18 cellular contexts compared by ENCODE assay signal in the genomic region with DNA sequence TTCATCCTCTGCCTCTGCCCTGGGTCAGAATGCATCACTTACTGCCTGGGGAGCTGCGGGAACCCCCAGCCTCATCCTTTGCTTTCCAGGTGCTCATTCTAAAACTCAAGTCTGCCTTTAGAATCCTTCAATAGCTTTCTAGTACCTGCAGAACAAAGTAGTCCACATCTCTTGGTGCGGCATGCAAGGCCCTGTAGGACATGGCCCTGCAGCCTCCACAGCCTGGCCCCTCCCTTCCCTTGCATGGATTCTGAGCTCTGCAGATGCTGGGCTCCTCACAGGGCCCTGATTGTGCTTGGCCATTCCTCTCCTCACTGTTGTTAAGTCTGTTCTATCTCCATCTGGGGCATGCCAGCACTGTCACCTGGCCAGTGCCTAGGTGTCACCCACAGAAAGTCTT.
DNase-seq lines count a peak whose midpoint lies in the region; ATAC-seq, FAIRE-seq and TF ChIP-seq lines count a peak whose summit lies in the region.
"Had no signal": no experiment of that assay in that cellular context is flagged by ENCODE, and none has a peak within 500 bp of the region (broad histone marks: within the 10 kb centered on the region; RNA-seq: fewer than 3 reads in every experiment).

No MANE protein-coding gene starts in this region.

- H3K79me2 ChIP-seq in GM23338 (replicated peaks; ENCODE audit: insufficient read depth) (peaks cover 83% of the 10 kb centered on the region), H1 (ENCODE audit: control insufficient read depth in 1 of 2, insufficient read depth in 2 of 2, low read length in 2 of 2) (peaks cover 4 to 51% of the 10 kb centered on the region in 2 experiments; a peak in 3 of 4 replicates)

- POLR2A ChIA-PET in H1 (lab: Charles Lee; ENCODE audit: partially characterized antibody), result interaction anchor here (0.5 kb wide), 1 partner anchor 8 kb away, joined by 3 read pairs; no protein-coding TSS in a partner anchor

- H3K4me1 Mint-ChIP-seq in GM23338, result peaks cover 37% of the 10 kb centered on the region
- no peaks in the 10 kb centered on the region for H3K4me1 Mint-ChIP-seq in immature natural killer cell
- H3K4me1 Mint-ChIP-seq: B cell; CD4-positive, alpha-beta memory T cell had no signal

- no peak overlapping the region; the same call in 1 of the 2 replicates for H2BK5ac ChIP-seq in H1 (ENCODE audit: low read depth, low read length)
- H2BK5ac ChIP-seq in neuronal stem cell (ENCODE audit: low read length), result no peak overlapping the region

- no peak overlapping the region for H3K4me3 ChIP-seq in GM23338
- H3K4me3 ChIP-seq in H1 (ENCODE audit: extremely low read depth in 1 of 4, insufficient read depth in 2 of 4, low read depth in 3 of 4, low read length in 4 of 4), result no peak overlapping the region
- no peak overlapping the region for H3K4me3 ChIP-seq in neuronal stem cell (ENCODE audit: low read length in 2 of 2)
- H3K4me3 ChIP-seq in lower leg skin (ENCODE audit: low read depth, poor library complexity, severe bottlenecking), result no peak overlapping the region
- H3K4me3 ChIP-seq: BLaER1 treated with 17β-estradiol and CSF1 and Interleukin-3, amounts not matched to agents 10 nM and 100 nM had no signal

- TF ChIP-seq CTCF in GM23338 (conservative IDR thresholded peaks at IDR 0.05; ENCODE audit: low read depth in 2 of 2) (no peak), H1 (IDR thresholded peaks at IDR 0.05; ENCODE audit: control extremely low read depth in 1 of 3, insufficient read depth in 1 of 3, low read depth in 1 of 3, low read length in 3 of 3) (no peak), lower leg skin (IDR thresholded peaks at IDR 0.05) (no peak)

- H4K91ac ChIP-seq in H1 (replicated peaks; ENCODE audit: insufficient read length, low read length), result no peak overlapping the region
- H4K91ac ChIP-seq in neuronal stem cell (ENCODE audit: low read depth, low read length, poor library complexity), result no peak overlapping the region

- H3K36me3 Mint-ChIP-seq in GM23338 (ENCODE audit: low read depth) (peaks cover 16% of the 10 kb centered on the region), immature natural killer cell (no peaks in the 10 kb centered on the region)
- H3K36me3 Mint-ChIP-seq: CD4-positive, alpha-beta memory T cell had no signal

- intact Hi-C loops in lower leg skin (cut with DNase I; ENCODE audit: low total_unique reads), result no loop called here

- H2BK12ac ChIP-seq in H1 (ENCODE audit: low read depth, low read length) (no peak overlapping the region), neuronal stem cell (ENCODE audit: low read length) (no peak overlapping the region)

- no peak for TF ChIP-seq EP300 in H1 (IDR thresholded peaks at IDR 0.05; ENCODE audit: borderline replicate concordance in 1 of 2, low read depth in 2 of 2, low read length in 2 of 2)

- H3F3A ChIP-seq in GM23338 (replicated peaks; ENCODE audit: low read depth), result no peaks in the 10 kb centered on the region

- H3K4me2 ChIP-seq in GM23338, result no peak overlapping the region
- H3K4me2 ChIP-seq in H1 (ENCODE audit: insufficient read depth in 1 of 2, low read depth in 2 of 2, low read length in 2 of 2), result no peak overlapping the region
- no peak overlapping the region for H3K4me2 ChIP-seq in neuronal stem cell (ENCODE audit: insufficient read depth, low read length, poor library complexity, severe bottlenecking)
- H3K4me2 ChIP-seq: BLaER1 treated with 17β-estradiol and CSF1 and Interleukin-3, amounts not matched to agents 10 nM and 100 nM had no signal

- 84% methylated on average over 2 of the region's 2 CpGs; no CpG with 5 or more reads in 1 of the 2 experiments for WGBS in H1 (ENCODE audit: extremely low coverage in 1 of 2, insufficient coverage in 1 of 2, insufficient read length in 1 of 2, insufficient replicate concordance in 2 of 2, low coverage in 1 of 2, low lambda C conversion rate in 2 of 2, missing lambda C conversion rate in 1 of 2), 2 experiments
- WGBS in neuronal stem cell (ENCODE audit: extremely low coverage in 2 of 2, insufficient read length in 2 of 2, insufficient replicate concordance in 1 of 2), 2 donors, result no CpG with 5 or more reads among the region's 2 CpGs
- WGBS in lower leg skin, 2 donors, result 95 to 97% methylated on average over 2 of the region's 2 CpGs

- H2AFZ ChIP-seq in GM23338, result no peak overlapping the region
- no peak overlapping the region for H2AFZ ChIP-seq in H1 (ENCODE audit: low read length)
- no peak overlapping the region for H2AFZ ChIP-seq in neuronal stem cell (ENCODE audit: low read length)

- H3K27me3 Mint-ChIP-seq in GM23338 (ENCODE audit: insufficient read depth, low read depth, poor library complexity) (peaks cover 2% of the 10 kb centered on the region), immature natural killer cell (ENCODE audit: low read depth in 3 of 3) (peaks cover 0 to 3% (median 2%) of the 10 kb centered on the region in 3 donors)
- H3K27me3 Mint-ChIP-seq: B cell had no signal

- H3K27ac ChIP-seq in GM23338 (ENCODE audit: low read depth) (no peak overlapping the region), H1 (ENCODE audit: low read depth, low read length) (no peak overlapping the region), neuronal stem cell (replicated peaks; ENCODE audit: low read length) (no peak overlapping the region)
- H3K27ac ChIP-seq: 22Rv1; BLaER1 treated with 17β-estradiol and CSF1 and Interleukin-3, amounts not matched to agents 10 nM and 100 nM had no signal

- peaks cover 19% of the 10 kb centered on the region; the same call in 1 of the 2 replicates for H4K20me1 ChIP-seq in GM23338 (replicated peaks; ENCODE audit: insufficient read depth)
- peaks cover 0 to 3% of the 10 kb centered on the region in 2 experiments for H4K20me1 ChIP-seq in H1 (replicated peaks in 1 of 2; ENCODE audit: control insufficient read depth in 1 of 2, insufficient read depth in 2 of 2, low read length in 2 of 2)
- H4K20me1 ChIP-seq: BLaER1 treated with 17β-estradiol and CSF1 and Interleukin-3, amounts not matched to agents 10 nM and 100 nM had no signal

- H3K9ac ChIP-seq in H1 (replicated peaks in 1 of 4; ENCODE audit: extremely low read depth in 1 of 4, low read depth in 3 of 4, low read length in 3 of 4) (no peak overlapping the region), neuronal stem cell (ENCODE audit: low read depth, low read length, poor library complexity) (no peak overlapping the region)
- H3K9ac ChIP-seq: BLaER1 treated with 17β-estradiol and CSF1 and Interleukin-3, amounts not matched to agents 10 nM and 100 nM had no signal

- H3K4me1 ChIP-seq in GM23338 (ENCODE audit: insufficient read depth), result peaks cover 26% of the 10 kb centered on the region
- H3K4me1 ChIP-seq in H1 (replicated peaks in 1 of 4; ENCODE audit: control insufficient read depth in 3 of 4, insufficient read depth in 4 of 4, low read length in 3 of 4), result peaks cover 0 to 10% (median 4%) of the 10 kb centered on the region in 4 experiments; a peak in 2 of 7 replicates
- peaks cover 0 to 7% of the 10 kb centered on the region in 2 donors for H3K4me1 ChIP-seq in neuronal stem cell (ENCODE audit: control insufficient read depth in 2 of 2, insufficient read depth in 1 of 2, low read depth in 1 of 2, low read length in 2 of 2)
- H3K4me1 ChIP-seq: BLaER1 treated with 17β-estradiol and CSF1 and Interleukin-3, amounts not matched to agents 10 nM and 100 nM; Caco-2 had no signal

- no peaks in the 10 kb centered on the region for H3K36me3 ChIP-seq in GM23338 (ENCODE audit: insufficient read depth)
- H3K36me3 ChIP-seq in H1 (ENCODE audit: control insufficient read depth in 2 of 4, insufficient read depth in 4 of 4, low read length in 3 of 4), result no peaks in the 10 kb centered on the region; a peak in 1 of 8 replicates
- no peaks in the 10 kb centered on the region for H3K36me3 ChIP-seq in neuronal stem cell (replicated peaks in 1 of 2; ENCODE audit: control insufficient read depth in 2 of 2, insufficient read depth in 2 of 2, low read length in 2 of 2)
- H3K36me3 ChIP-seq: BLaER1 treated with 17β-estradiol and CSF1 and Interleukin-3, amounts not matched to agents 10 nM and 100 nM had no signal

- H3K56ac ChIP-seq in H1 (replicated peaks; ENCODE audit: insufficient read length, low read depth, low read length), result no peak overlapping the region

- H2BK15ac ChIP-seq in H1 (ENCODE audit: low read length) (no peak overlapping the region), neuronal stem cell (ENCODE audit: low read length) (no peak overlapping the region)

- no peaks in the 10 kb centered on the region for H3K23me2 ChIP-seq in H1 (ENCODE audit: low read depth, low read length)

- no peaks in the 10 kb centered on the region for H3K27me3 ChIP-seq in GM23338 (ENCODE audit: insufficient read depth)
- no peaks in the 10 kb centered on the region for H3K27me3 ChIP-seq in H1 (replicated peaks in 1 of 4; ENCODE audit: control insufficient read depth in 3 of 4, extremely low read depth in 1 of 4, insufficient read depth in 3 of 4, low read length in 3 of 4)
- H3K27me3 ChIP-seq in neuronal stem cell (ENCODE audit: control insufficient read depth in 3 of 3, insufficient read depth in 3 of 3, low read depth in 1 of 3, low read length in 3 of 3), result no peaks in the 10 kb centered on the region
- H3K27me3 ChIP-seq: BLaER1 treated with 17β-estradiol and CSF1 and Interleukin-3, amounts not matched to agents 10 nM and 100 nM had no signal

- H3K79me1 ChIP-seq in H1 (ENCODE audit: low read depth, low read length) (peaks cover 3% of the 10 kb centered on the region; the same call in 1 of the 2 replicates), neuronal stem cell (ENCODE audit: low read depth, low read length) (no peaks in the 10 kb centered on the region)

- DNase-seq in GM23338 (ENCODE audit: low spot score), result no peak
- no peak for DNase-seq in H1 (ENCODE audit: low read depth in 1 of 2, low spot score in 2 of 2)
- no peak for DNase-seq in neuronal stem cell (ENCODE audit: low spot score)
- no peak for DNase-seq in immature natural killer cell
- no peak for DNase-seq in lower leg skin (ENCODE audit: low spot score in 2 of 2)
- DNase-seq: Caco-2; CD4-positive, alpha-beta memory T cell; DMS153; DND-41; HCEC 1CT had no signal

- no peaks in the 10 kb centered on the region for H3K9me2 ChIP-seq in GM23338 (ENCODE audit: insufficient read depth)

- no peak for FAIRE-seq in H1 (lab: Jason Lieb, UNC)
- FAIRE-seq: A204.1, G401.6, GM12892, H54 had no signal

- H3K9me3 ChIP-seq in H1 (ENCODE audit: insufficient read depth in 2 of 2, low read depth in 1 of 2, low read length in 1 of 2) (no peaks in the 10 kb centered on the region), neuronal stem cell (replicated peaks in 1 of 2; ENCODE audit: control insufficient read depth in 2 of 2, insufficient read depth in 1 of 2, low read depth in 1 of 2, low read length in 2 of 2) (no peaks in the 10 kb centered on the region)
- H3K9me3 ChIP-seq: BLaER1 treated with 17β-estradiol and CSF1 and Interleukin-3, amounts not matched to agents 10 nM and 100 nM; Caco-2 had no signal

- H3K14ac ChIP-seq in H1 (ENCODE audit: insufficient read length), result no peak overlapping the region
- H3K14ac ChIP-seq in neuronal stem cell (ENCODE audit: low read length), result peak overlapping the region; percentile 28

- no peak overlapping the region for H2BK20ac ChIP-seq in H1 (ENCODE audit: low read length)

- H3K9me3 Mint-ChIP-seq in GM23338 (no peaks in the 10 kb centered on the region; the same call in 2 of the 3 replicates), immature natural killer cell (peaks cover 0 to 15% (median 0%) of the 10 kb centered on the region in 6 donors)
- H3K9me3 Mint-ChIP-seq: CD4-positive, alpha-beta memory T cell had no signal

- H4K8ac ChIP-seq in H1 (ENCODE audit: extremely low read depth, insufficient read depth, low read length), result no peak overlapping the region
- H4K8ac ChIP-seq in neuronal stem cell (ENCODE audit: low read depth, low read length), result no peak overlapping the region

- H2AK5ac ChIP-seq in H1 (ENCODE audit: low read depth, low read length) (no peak overlapping the region), neuronal stem cell (ENCODE audit: low read depth, low read length) (no peak overlapping the region)

- no peak overlapping the region for H3K4me3 Mint-ChIP-seq in GM23338
- H3K4me3 Mint-ChIP-seq in immature natural killer cell, result no peak overlapping the region
- H3K4me3 Mint-ChIP-seq: B cell; CD4-positive, alpha-beta memory T cell had no signal

- TF ChIP-seq POLR2A in H1 (IDR thresholded peaks at IDR 0.05; ENCODE audit: control extremely low read depth in 1 of 2, low read depth in 2 of 2, low read length in 2 of 2) (no peak), lower leg skin (IDR thresholded peaks at IDR 0.05) (no peak)

- CTCF ChIA-PET in H1 (lab: Charles Lee; ENCODE audit: partially characterized antibody), result interaction anchor here (1.2 to 1.6 kb wide), 4 partner anchors 9 to 208 kb away, joined by 3 to 7 read pairs (median 4); no protein-coding TSS in a partner anchor

- H2BK120ac ChIP-seq in H1 (replicated peaks; ENCODE audit: low read depth, low read length) (no peak overlapping the region), neuronal stem cell (ENCODE audit: low read depth, low read length) (no peak overlapping the region)

- ATAC-seq in GM23338 (peak; percentile 54), HG03135 (IDR thresholded peaks at IDR 0.05; ENCODE audit: unreplicated experiment) (no peak)

- TF ChIP-seq RAD21 in H1 (IDR thresholded peaks at IDR 0.05 in 1 of 2, conservative IDR thresholded peaks at IDR 0.05 in 1 of 2; ENCODE audit: low read depth in 2 of 2, low read length in 2 of 2), result no peak

- H3K27ac Mint-ChIP-seq in GM23338 (no peak overlapping the region), immature natural killer cell (no peak overlapping the region)
- H3K27ac Mint-ChIP-seq: B cell; CD4-positive, alpha-beta memory T cell had no signal

- H3K23ac ChIP-seq in H1 (ENCODE audit: insufficient read length), result no peak overlapping the region
- H3K23ac ChIP-seq in neuronal stem cell (ENCODE audit: low read depth, low read length, poor library complexity), result peak overlapping the region; percentile 45

- H3K18ac ChIP-seq in H1 (ENCODE audit: extremely low read depth, low read length) (peak overlapping the region; percentile 0; the same call in 1 of the 2 replicates), neuronal stem cell (ENCODE audit: low read length) (no peak overlapping the region)

- H3K4ac ChIP-seq in H1 (replicated peaks; ENCODE audit: insufficient read length, low read depth, low read length) (no peak overlapping the region), neuronal stem cell (ENCODE audit: low read length) (no peak overlapping the region)

- H4K5ac ChIP-seq in H1 (ENCODE audit: insufficient read length, low read depth, low read length), result no peak overlapping the region
